8 cellular contexts compared by ENCODE assay signal in genomic region chr7:45919947-45920542, GRCh38. TPM values are rescaled to one million over a fixed set of nuclear protein-coding genes. Genes with fewer than 3 reads are reported as not detected.
A peak's percentile ranks its signal among the peaks of the same experiment; 100 is the strongest.
DNase-seq lines count a peak whose midpoint lies in the region; ATAC-seq and TF ChIP-seq lines count a peak whose summit lies in the region.

No MANE protein-coding gene starts in this region.

- intact Hi-C loops in left cardiac atrium (cut with DNase I) = loop anchor here (2.0 to 10.0 kb wide), 6 partner anchors 433 to 1332 kb away; no protein-coding TSS in a partner anchor
- intact Hi-C loops in dorsolateral prefrontal cortex (cut with DNase I) = loop anchor here (2.0 to 10.0 kb wide), 4 partner anchors 433 to 1335 kb away; no protein-coding TSS in a partner anchor

- H3K4me3 ChIP-seq in right atrium auricular region (peak overlapping the region; percentile 39 to 56), dorsolateral prefrontal cortex (peak overlapping the region in 57 of 59 donors; percentile 15 to 68 (median 53))

- no peaks in the 10 kb centered on the region for H3K9me3 ChIP-seq in right atrium auricular region

- H3K27ac ChIP-seq in right atrium auricular region (peak overlapping the region in 1 of 2 donors; percentile 35), dorsolateral prefrontal cortex (peak overlapping the region in 19 of 59 donors; percentile 21 to 78 (median 61))

- H3K27me3 ChIP-seq in right atrium auricular region (no peaks in the 10 kb centered on the region), dorsolateral prefrontal cortex (peaks cover 0 to 81% (median 35%) of the 10 kb centered on the region in 45 donors)

- ATAC-seq in left cardiac atrium = no peak
- no peak for ATAC-seq in GM21619 (IDR thresholded peaks at IDR 0.05; ENCODE audit: unreplicated experiment)
- no peak for ATAC-seq in HG03175 (IDR thresholded peaks at IDR 0.05; ENCODE audit: unreplicated experiment)
- no peak for ATAC-seq in GM21367 (IDR thresholded peaks at IDR 0.05; ENCODE audit: unreplicated experiment)

- peaks cover 8% of the 10 kb centered on the region for H3K36me3 ChIP-seq in right atrium auricular region

- TF ChIP-seq CTCF in right atrium auricular region (IDR thresholded peaks at IDR 0.05) (no peak), dorsolateral prefrontal cortex (IDR thresholded peaks at IDR 0.05 in 54 of 56, conservative IDR thresholded peaks at IDR 0.05 in 2 of 56; ENCODE audit: low read depth in 1 of 56, partially characterized antibody in 56 of 56) (no peak)

- peaks cover 0 to 51% of the 10 kb centered on the region in 2 donors for H3K4me1 ChIP-seq in right atrium auricular region

- DNase-seq in right atrium auricular region (ENCODE audit: low spot score) (no peak), left cardiac atrium (no peak), dorsolateral prefrontal cortex (no peak), myocyte (ENCODE audit: low read depth) (peak; percentile 33), AG20443 (ENCODE audit: low spot score) (no peak)

RNA-seq across cellular contexts. Expression of gene IGFBP3, which starts 1.0 kb away (rescaled TPM):
- total RNA-seq in right atrium auricular region (100 to 1,000 TPM; 122 to 251 TPM), left cardiac atrium (10 to 100 TPM; 37.5 to 75.4 TPM), dorsolateral prefrontal cortex (10 to 100 TPM in 116 of 120 experiments, 1 to 10 TPM in 4; 6.7 to 98.7 (median 22.3) TPM), myocyte (184 and 207 TPM in 2 replicates)
- 3,452 TPM for polyA plus RNA-seq in myocyte (2012)

RNA-seq across cellular contexts. Expression of gene IGFBP1, which starts 31.8 kb away (rescaled TPM):
- 1 to 10 TPM in 1 of 2 donors, not detected in 1; 1.6 TPM for total RNA-seq in right atrium auricular region
- total RNA-seq in left cardiac atrium = not detected
- 1 to 10 TPM in 6 of 120 experiments, under 1 TPM in 61, not detected in 53; 0.26 to 1.5 (median 0.44) TPM for total RNA-seq in dorsolateral prefrontal cortex
- not detected in 2 replicates for total RNA-seq in myocyte
- polyA plus RNA-seq in myocyte (2012) = 1.0 TPM

RNA-seq across cellular contexts. Expression of gene CCDC201, which starts 47.2 kb away (rescaled TPM):
- total RNA-seq in right atrium auricular region (not detected), left cardiac atrium (not detected), dorsolateral prefrontal cortex (not detected), myocyte (not detected in 2 replicates)
- polyA plus RNA-seq in myocyte (2012) = not detected
